1 cellular context compared by ENCODE assay signal in the genomic region with DNA sequence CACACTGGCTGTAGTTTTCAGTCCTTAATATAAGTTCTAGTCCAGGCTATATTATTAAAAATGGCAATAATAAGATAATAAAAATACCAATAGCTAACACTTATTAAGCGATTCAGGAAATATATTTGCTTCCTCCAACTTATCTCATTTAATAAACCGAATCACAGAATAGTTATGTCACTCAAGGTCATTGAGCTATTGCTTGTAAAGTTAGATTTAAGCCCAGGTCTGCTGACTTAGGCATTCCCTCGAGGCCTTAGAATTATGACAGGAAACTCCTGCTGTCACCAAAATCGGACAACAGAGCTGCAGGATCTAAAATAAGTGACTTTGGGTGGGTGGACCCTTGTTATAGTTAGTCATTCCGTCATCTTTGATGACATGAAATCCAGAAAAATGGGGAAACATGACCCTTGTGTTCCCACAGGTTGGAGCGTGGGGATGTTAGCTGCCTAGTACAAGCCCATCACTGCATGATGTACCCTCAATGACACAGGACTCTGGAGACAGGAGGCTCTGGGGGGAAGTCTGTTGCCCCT.
A peak's percentile ranks its signal among the peaks of the same experiment; 100 is the strongest.
TF ChIP-seq lines count a peak whose summit lies in the region.

No MANE protein-coding gene starts in this region.

TF ChIP-seq in HepG2, 621 proteins besides CTCF, POLR2A, EP300 and RAD21 (continued from another document):
- TF ChIP-seq, protein P1, sequence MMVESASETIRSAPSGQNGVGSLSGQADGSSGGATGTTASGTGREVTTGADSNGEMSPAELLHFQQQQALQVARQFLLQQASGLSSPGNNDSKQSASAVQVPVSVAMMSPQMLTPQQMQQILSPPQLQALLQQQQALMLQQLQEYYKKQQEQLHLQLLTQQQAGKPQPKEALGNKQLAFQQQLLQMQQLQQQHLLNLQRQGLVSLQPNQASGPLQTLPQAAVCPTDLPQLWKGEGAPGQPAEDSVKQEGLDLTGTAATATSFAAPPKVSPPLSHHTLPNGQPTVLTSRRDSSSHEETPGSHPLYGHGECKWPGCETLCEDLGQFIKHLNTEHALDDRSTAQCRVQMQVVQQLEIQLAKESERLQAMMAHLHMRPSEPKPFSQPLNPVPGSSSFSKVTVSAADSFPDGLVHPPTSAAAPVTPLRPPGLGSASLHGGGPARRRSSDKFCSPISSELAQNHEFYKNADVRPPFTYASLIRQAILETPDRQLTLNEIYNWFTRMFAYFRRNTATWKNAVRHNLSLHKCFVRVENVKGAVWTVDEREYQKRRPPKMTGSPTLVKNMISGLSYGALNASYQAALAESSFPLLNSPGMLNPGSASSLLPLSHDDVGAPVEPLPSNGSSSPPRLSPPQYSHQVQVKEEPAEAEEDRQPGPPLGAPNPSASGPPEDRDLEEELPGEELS (CRISPR knock-in tag; IDR thresholded peaks at IDR 0.05) = 0 out of 2 replicates have a peak, but pooled peaks have one; percentile 1
- TF ChIP-seq RBFOX2 (IDR thresholded peaks at IDR 0.05; ENCODE audit: low read depth, low read length) = peak; percentile 54
- TF ChIP-seq ZNF329 (CRISPR knock-in tag; IDR thresholded peaks at IDR 0.05; ENCODE audit: low read depth) = no peak
- TF ChIP-seq IRF2 (CRISPR knock-in tag; IDR thresholded peaks at IDR 0.05) = no peak
- 0 out of 2 replicates have a peak, but pooled peaks have one; percentile 34 for TF ChIP-seq ZSCAN29 (CRISPR knock-in tag; conservative IDR thresholded peaks at IDR 0.05)
- no peak for TF ChIP-seq PAX8 (CRISPR knock-in tag; IDR thresholded peaks at IDR 0.05; ENCODE audit: borderline replicate concordance)
- TF ChIP-seq ZSCAN21 (CRISPR knock-in tag; IDR thresholded peaks at IDR 0.05; ENCODE audit: borderline replicate concordance) = no peak
- TF ChIP-seq ZBTB42 (CRISPR knock-in tag; IDR thresholded peaks at IDR 0.05) = 0 out of 2 replicates have a peak, but pooled peaks have one; percentile 18
- TF ChIP-seq, protein P2, sequence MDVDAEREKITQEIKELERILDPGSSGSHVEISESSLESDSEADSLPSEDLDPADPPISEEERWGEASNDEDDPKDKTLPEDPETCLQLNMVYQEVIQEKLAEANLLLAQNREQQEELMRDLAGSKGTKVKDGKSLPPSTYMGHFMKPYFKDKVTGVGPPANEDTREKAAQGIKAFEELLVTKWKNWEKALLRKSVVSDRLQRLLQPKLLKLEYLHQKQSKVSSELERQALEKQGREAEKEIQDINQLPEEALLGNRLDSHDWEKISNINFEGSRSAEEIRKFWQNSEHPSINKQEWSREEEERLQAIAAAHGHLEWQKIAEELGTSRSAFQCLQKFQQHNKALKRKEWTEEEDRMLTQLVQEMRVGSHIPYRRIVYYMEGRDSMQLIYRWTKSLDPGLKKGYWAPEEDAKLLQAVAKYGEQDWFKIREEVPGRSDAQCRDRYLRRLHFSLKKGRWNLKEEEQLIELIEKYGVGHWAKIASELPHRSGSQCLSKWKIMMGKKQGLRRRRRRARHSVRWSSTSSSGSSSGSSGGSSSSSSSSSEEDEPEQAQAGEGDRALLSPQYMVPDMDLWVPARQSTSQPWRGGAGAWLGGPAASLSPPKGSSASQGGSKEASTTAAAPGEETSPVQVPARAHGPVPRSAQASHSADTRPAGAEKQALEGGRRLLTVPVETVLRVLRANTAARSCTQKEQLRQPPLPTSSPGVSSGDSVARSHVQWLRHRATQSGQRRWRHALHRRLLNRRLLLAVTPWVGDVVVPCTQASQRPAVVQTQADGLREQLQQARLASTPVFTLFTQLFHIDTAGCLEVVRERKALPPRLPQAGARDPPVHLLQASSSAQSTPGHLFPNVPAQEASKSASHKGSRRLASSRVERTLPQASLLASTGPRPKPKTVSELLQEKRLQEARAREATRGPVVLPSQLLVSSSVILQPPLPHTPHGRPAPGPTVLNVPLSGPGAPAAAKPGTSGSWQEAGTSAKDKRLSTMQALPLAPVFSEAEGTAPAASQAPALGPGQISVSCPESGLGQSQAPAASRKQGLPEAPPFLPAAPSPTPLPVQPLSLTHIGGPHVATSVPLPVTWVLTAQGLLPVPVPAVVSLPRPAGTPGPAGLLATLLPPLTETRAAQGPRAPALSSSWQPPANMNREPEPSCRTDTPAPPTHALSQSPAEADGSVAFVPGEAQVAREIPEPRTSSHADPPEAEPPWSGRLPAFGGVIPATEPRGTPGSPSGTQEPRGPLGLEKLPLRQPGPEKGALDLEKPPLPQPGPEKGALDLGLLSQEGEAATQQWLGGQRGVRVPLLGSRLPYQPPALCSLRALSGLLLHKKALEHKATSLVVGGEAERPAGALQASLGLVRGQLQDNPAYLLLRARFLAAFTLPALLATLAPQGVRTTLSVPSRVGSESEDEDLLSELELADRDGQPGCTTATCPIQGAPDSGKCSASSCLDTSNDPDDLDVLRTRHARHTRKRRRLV (CRISPR knock-in tag; IDR thresholded peaks at IDR 0.05) = no peak
- TF ChIP-seq KLF11 (CRISPR knock-in tag; IDR thresholded peaks at IDR 0.05) = 0 out of 2 replicates have a peak, but pooled peaks have one; percentile 45
- no peak for TF ChIP-seq TGIF2 (CRISPR knock-in tag; IDR thresholded peaks at IDR 0.05)
- no peak for TF ChIP-seq AKAP8 (CRISPR knock-in tag; IDR thresholded peaks at IDR 0.05)
- TF ChIP-seq THAP9 (CRISPR knock-in tag; IDR thresholded peaks at IDR 0.05; ENCODE audit: borderline replicate concordance) = no peak
- TF ChIP-seq MAFF (IDR thresholded peaks at IDR 0.05; ENCODE audit: low read depth, low read length) = no peak
